Comparison of ENCODE assay signal across 1 cellular context in the genomic region with DNA sequence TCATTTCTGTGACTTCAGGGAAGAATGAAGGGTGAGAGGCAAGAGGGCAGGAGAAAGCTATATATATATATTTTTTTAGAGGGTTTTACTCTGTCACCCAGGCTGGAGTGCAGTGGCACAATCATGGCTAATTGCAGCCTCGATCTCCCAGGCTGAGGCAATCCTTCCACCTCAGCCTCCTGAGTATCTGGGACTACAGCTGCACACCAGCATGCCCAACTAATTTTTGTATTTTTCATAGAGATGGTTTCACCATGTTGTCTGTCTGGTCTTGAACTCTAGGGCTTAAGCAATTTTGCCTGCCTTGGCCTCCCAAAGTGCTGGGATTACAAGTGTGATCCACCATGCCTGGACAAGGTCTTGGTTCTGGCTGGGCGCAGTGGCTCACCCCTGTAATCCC.
TF ChIP-seq lines count a peak whose summit lies in the region.

No MANE protein-coding gene starts in this region.

TF ChIP-seq in GM23338, 12 proteins besides CTCF, POLR2A, EP300 and RAD21:
- TF ChIP-seq ZNF331 (CRISPR knock-in tag; IDR thresholded peaks at IDR 0.05; ENCODE audit: low read depth), result no peak
- TF ChIP-seq POLR2AphosphoS5 (IDR thresholded peaks at IDR 0.05; ENCODE audit: low read depth), result no peak
- TF ChIP-seq CREB1 (CRISPR knock-in tag; IDR thresholded peaks at IDR 0.05; ENCODE audit: low read depth), result no peak
- TF ChIP-seq ZNF114 (CRISPR knock-in tag; IDR thresholded peaks at IDR 0.05), result no peak
- no peak for TF ChIP-seq JUNB (IDR thresholded peaks at IDR 0.05; ENCODE audit: unreplicated experiment)
- TF ChIP-seq STAT1 (IDR thresholded peaks at IDR 0.05; ENCODE audit: unreplicated experiment), result no peak
